Comparison of ENCODE assay signal across 8 cellular contexts in the genomic region with DNA sequence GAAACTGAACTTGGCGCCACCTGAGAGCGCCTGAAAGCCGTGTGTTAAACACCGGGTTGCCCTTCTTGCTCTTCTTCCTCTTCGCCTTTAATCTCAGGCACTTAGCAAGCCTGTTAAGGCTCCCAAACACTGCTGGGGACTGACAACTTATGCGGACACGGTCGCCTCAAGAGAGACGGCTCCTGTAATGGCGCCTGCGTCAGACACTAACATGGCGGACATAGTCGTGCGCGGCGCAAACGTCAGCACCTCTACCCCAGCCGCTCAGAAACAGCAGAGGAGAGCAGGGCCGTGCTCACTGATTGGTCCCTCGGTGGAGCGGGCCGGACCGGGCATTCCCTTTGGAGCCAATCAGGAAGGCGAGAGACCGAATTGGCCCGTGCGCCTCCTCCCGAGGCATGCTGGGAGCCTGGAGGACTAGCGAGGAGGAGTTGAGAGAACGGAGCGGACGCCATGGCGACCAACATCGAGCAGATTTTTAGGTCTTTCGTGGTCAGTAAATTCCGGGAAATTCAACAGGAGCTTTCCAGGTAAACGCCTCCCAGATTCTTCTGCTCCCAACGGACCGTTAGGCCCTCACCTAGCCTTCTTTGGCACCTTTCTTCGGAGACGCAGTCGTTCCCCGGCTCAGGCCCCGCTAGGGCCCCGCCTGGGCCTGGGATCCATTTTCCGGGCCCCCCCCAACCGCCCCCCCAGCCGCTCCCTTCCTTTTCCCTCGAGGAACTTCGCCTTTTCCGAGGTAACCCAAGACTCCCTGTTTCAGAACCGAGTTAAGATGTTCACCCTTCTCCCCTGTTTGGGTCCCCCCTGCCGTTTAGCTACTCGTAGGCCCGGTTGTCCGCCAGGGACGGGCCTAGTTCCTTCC. TPM values are rescaled to one million over a fixed set of nuclear protein-coding genes. Genes with fewer than 3 reads are reported as not detected.
DNase-seq lines count a peak whose midpoint lies in the region; ATAC-seq, FAIRE-seq and TF ChIP-seq lines count a peak whose summit lies in the region.

A gene with protein sequence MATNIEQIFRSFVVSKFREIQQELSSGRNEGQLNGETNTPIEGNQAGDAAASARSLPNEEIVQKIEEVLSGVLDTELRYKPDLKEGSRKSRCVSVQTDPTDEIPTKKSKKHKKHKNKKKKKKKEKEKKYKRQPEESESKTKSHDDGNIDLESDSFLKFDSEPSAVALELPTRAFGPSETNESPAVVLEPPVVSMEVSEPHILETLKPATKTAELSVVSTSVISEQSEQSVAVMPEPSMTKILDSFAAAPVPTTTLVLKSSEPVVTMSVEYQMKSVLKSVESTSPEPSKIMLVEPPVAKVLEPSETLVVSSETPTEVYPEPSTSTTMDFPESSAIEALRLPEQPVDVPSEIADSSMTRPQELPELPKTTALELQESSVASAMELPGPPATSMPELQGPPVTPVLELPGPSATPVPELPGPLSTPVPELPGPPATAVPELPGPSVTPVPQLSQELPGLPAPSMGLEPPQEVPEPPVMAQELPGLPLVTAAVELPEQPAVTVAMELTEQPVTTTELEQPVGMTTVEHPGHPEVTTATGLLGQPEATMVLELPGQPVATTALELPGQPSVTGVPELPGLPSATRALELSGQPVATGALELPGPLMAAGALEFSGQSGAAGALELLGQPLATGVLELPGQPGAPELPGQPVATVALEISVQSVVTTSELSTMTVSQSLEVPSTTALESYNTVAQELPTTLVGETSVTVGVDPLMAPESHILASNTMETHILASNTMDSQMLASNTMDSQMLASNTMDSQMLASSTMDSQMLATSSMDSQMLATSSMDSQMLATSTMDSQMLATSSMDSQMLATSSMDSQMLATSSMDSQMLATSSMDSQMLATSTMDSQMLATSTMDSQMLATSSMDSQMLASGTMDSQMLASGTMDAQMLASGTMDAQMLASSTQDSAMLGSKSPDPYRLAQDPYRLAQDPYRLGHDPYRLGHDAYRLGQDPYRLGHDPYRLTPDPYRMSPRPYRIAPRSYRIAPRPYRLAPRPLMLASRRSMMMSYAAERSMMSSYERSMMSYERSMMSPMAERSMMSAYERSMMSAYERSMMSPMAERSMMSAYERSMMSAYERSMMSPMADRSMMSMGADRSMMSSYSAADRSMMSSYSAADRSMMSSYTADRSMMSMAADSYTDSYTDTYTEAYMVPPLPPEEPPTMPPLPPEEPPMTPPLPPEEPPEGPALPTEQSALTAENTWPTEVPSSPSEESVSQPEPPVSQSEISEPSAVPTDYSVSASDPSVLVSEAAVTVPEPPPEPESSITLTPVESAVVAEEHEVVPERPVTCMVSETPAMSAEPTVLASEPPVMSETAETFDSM (N-terminal part only) (plus strand): TSS at position 399 of the 865 bp plus-strand sequence. CDS start 55 bp downstream, at position 454.

- peak within 1 kb of the TSS; percentile 95 for H3K4me3 ChIP-seq in AG04450 (ENCODE audit: low read depth, low read length)
- peak within 1 kb of the TSS; percentile 64 to 92 for H3K4me3 ChIP-seq in cardiac fibroblast (replicated peaks in 1 of 2; ENCODE audit: low read depth in 2 of 2, low read length in 2 of 2)
- peak within 1 kb of the TSS; percentile 77 to 84 for H3K4me3 ChIP-seq in small intestine (ENCODE audit: low read depth in 1 of 2, low read length in 2 of 2)

- WGBS in small intestine, 3 donors, result 0 to 1% (median 1%) methylated on average over 55 to 56 of the region's 57 CpGs

- H3K36me3 ChIP-seq in small intestine (ENCODE audit: control insufficient read depth in 2 of 2, insufficient read depth in 2 of 2, low read length in 2 of 2), result peaks cover 0 to 3% of the 10 kb centered on the region in 2 donors

- ATAC-seq in GM18909 (IDR thresholded peaks at IDR 0.05; ENCODE audit: poor library complexity, unreplicated experiment) (peak; percentile 95), HG03175 (IDR thresholded peaks at IDR 0.05; ENCODE audit: unreplicated experiment) (peak; percentile 92), WTC11 (peak; percentile 96)

- peak within 1 kb of the TSS; percentile 100 for H3K27ac Mint-ChIP-seq in WTC11

- peaks cover 38% of the 10 kb centered on the region for H3K36me3 Mint-ChIP-seq in WTC11

- DNase-seq in AG04450 (ENCODE audit: low read depth, low spot score) (peak; percentile 97), NCI-H226 (peak; percentile 99), WTC11 (ENCODE audit: low spot score) (peak; percentile 98), cardiac fibroblast (ENCODE audit: low read depth in 2 of 2) (peak; percentile 99), iPS-NIHi11 (ENCODE audit: low spot score) (peak; percentile 96), small intestine (peak; percentile 99)

- peak within 1 kb of the TSS; percentile 99 for H3K4me3 Mint-ChIP-seq in WTC11

- H3K9me3 ChIP-seq in AG04450 (ENCODE audit: control insufficient read depth, insufficient read depth, low read length) (no peaks in the 10 kb centered on the region; the same call in 1 of the 2 replicates), small intestine (ENCODE audit: control insufficient read depth, low read depth) (no peaks in the 10 kb centered on the region)

- H3K9me3 Mint-ChIP-seq in WTC11, result no peaks in the 10 kb centered on the region

- FAIRE-seq in small intestine (lab: Jason Lieb, UNC), result no peak

- H3K27me3 ChIP-seq in AG04450 (ENCODE audit: control insufficient read depth, insufficient read depth, low read length) (no peaks in the 10 kb centered on the region), small intestine (ENCODE audit: control insufficient read depth in 2 of 2, insufficient read depth in 2 of 2, low read length in 2 of 2) (no peaks in the 10 kb centered on the region)

- H3K27ac ChIP-seq in AG04450 (ENCODE audit: low read depth, low read length) (peak within 1 kb of the TSS; percentile 100), small intestine (ENCODE audit: low read depth in 1 of 2, low read length in 1 of 2) (peak within 1 kb of the TSS; percentile 98 to 99)

- no peak for TF ChIP-seq CTCF in AG04450 (IDR thresholded peaks at IDR 0.05; ENCODE audit: low read depth, low read length)
- TF ChIP-seq CTCF in WTC11 (IDR thresholded peaks at IDR 0.05), result no peak
- TF ChIP-seq CTCF in cardiac fibroblast (IDR thresholded peaks at IDR 0.05; ENCODE audit: low read depth, low read length), result no peak

- CTCF ChIA-PET in AG04450 (lab: Charles Lee), result interaction anchor here (1.0 kb wide), 1 partner anchor 63 kb away, joined by 5 read pairs; no protein-coding TSS in a partner anchor
- CTCF ChIA-PET in WTC11 (lab: Charles Lee), result interaction anchor here (1.0 to 1.1 kb wide), 2 partner anchors 63 kb away, joined by 3 read pairs; a partner anchor contains a TSS

- no peaks in the 10 kb centered on the region for H3K27me3 Mint-ChIP-seq in WTC11 (ENCODE audit: low read depth)

- POLR2A ChIA-PET in AG04450 (lab: Yijun Ruan, JAX), result interaction anchor here (0.5 to 1.0 kb wide), 6 partner anchors 9 to 1052 kb away, joined by 3 to 6 read pairs (median 4); a partner anchor contains a TSS
- POLR2A ChIA-PET in WTC11 (lab: Charles Lee), result interaction anchor here (0.6 to 1.0 kb wide), 5 partner anchors 9 to 606 kb away, joined by 3 to 4 read pairs (median 3); a partner anchor contains a TSS

- H3K4me1 ChIP-seq in small intestine (ENCODE audit: control insufficient read depth in 2 of 2, insufficient read depth in 1 of 2, low read depth in 1 of 2, low read length in 1 of 2), result peaks cover 0 to 2% of the 10 kb centered on the region in 2 donors

- H3K4me1 Mint-ChIP-seq in WTC11, result peaks cover 22% of the 10 kb centered on the region

TF ChIP-seq in WTC11, 78 proteins besides CTCF, POLR2A, EP300 and RAD21 (continues in another document):
- TF ChIP-seq ETV6 (CRISPR knock-in tag; IDR thresholded peaks at IDR 0.05), result peak; percentile 65; the same call in 1 of the 2 replicates
- peak; percentile 93 for TF ChIP-seq ZNF263 (CRISPR knock-in tag; IDR thresholded peaks at IDR 0.05; ENCODE audit: low read depth)
- TF ChIP-seq, protein P1, sequence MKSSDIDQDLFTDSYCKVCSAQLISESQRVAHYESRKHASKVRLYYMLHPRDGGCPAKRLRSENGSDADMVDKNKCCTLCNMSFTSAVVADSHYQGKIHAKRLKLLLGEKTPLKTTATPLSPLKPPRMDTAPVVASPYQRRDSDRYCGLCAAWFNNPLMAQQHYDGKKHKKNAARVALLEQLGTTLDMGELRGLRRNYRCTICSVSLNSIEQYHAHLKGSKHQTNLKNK (CRISPR knock-in tag; IDR thresholded peaks at IDR 0.05), result no peak
- peak; percentile 95 for TF ChIP-seq NFYB (CRISPR knock-in tag; conservative IDR thresholded peaks at IDR 0.05; ENCODE audit: low read depth)
- TF ChIP-seq, protein P2, sequence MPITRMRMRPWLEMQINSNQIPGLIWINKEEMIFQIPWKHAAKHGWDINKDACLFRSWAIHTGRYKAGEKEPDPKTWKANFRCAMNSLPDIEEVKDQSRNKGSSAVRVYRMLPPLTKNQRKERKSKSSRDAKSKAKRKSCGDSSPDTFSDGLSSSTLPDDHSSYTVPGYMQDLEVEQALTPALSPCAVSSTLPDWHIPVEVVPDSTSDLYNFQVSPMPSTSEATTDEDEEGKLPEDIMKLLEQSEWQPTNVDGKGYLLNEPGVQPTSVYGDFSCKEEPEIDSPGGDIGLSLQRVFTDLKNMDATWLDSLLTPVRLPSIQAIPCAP (CRISPR knock-in tag; IDR thresholded peaks at IDR 0.05), result 0 out of 2 replicates have a peak, but pooled peaks have one; percentile 17
- TF ChIP-seq, protein P3, sequence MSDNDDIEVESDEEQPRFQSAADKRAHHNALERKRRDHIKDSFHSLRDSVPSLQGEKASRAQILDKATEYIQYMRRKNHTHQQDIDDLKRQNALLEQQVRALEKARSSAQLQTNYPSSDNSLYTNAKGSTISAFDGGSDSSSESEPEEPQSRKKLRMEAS (CRISPR knock-in tag; IDR thresholded peaks at IDR 0.05), result peak; percentile 81
- TF ChIP-seq ZBTB21 (CRISPR knock-in tag; IDR thresholded peaks at IDR 0.05; ENCODE audit: borderline replicate concordance), result no peak
- TF ChIP-seq GABPB1 (CRISPR knock-in tag; IDR thresholded peaks at IDR 0.05), result peak; percentile 71; the same call in 1 of the 2 replicates
- peak; percentile 60; the same call in 1 of the 2 replicates for TF ChIP-seq SP1 (CRISPR knock-in tag; conservative IDR thresholded peaks at IDR 0.05)
- TF ChIP-seq ZNF232 (CRISPR knock-in tag; IDR thresholded peaks at IDR 0.05), result no peak
- TF ChIP-seq, protein P4, sequence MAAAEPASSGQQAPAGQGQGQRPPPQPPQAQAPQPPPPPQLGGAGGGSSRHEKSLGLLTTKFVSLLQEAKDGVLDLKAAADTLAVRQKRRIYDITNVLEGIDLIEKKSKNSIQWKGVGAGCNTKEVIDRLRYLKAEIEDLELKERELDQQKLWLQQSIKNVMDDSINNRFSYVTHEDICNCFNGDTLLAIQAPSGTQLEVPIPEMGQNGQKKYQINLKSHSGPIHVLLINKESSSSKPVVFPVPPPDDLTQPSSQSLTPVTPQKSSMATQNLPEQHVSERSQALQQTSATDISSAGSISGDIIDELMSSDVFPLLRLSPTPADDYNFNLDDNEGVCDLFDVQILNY (CRISPR knock-in tag; IDR thresholded peaks at IDR 0.05), result peak; percentile 38; the same call in 1 of the 2 replicates

RNA-seq across cellular contexts. Expression of the gene that starts here (rescaled TPM):
- polyA plus RNA-seq in AG04450 (2011; rRNA removed) (103 and 113 TPM in 2 replicates), small intestine (10 to 100 TPM; 76.1 to 93.3 (median 84.3) TPM)
- 184 and 191 TPM in 2 replicates for polyA minus RNA-seq in AG04450 (2011; rRNA and poly(A)+ RNA removed)
- 259 to 309 TPM (median 274 TPM) in 3 replicates for total RNA-seq in WTC11 (2021)

Comparison
In these comparisons a context has a peak if more than half of its experiments do, and no peak if none do; other contexts are left out.
1. Peak in every context shown above with its lines: DNase-seq, ATAC-seq, H3K4me3 ChIP-seq and H3K27ac ChIP-seq.